15 cellular contexts compared by ENCODE assay signal in the genomic region with DNA sequence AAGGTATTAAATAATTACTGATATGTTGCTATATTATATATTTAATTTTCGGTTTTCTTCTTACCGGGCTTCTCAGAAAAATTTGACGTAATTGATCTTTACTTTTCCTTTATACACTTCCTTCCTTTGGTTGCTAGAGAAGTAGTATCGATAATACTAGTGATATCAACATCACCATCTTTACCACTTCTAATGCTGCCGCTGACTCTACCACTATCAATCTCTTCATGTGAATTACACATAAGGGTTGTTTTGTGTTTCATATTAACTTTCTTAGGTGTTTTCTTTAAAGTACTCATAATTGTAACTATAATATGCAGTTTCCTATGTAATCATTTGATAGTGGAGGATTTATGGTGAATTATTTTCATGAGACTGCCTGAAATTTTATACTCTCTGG. TPM values are rescaled to one million over a fixed set of nuclear protein-coding genes. Genes with fewer than 3 reads are reported as not detected.
A peak's percentile ranks its signal among the peaks of the same experiment; 100 is the strongest.
DNase-seq lines count a peak whose midpoint lies in the region; ATAC-seq lines count a peak whose summit lies in the region.
"Had no signal": no experiment of that assay in that cellular context is flagged by ENCODE, and none has a peak within 500 bp of the region (broad histone marks: within the 10 kb centered on the region; RNA-seq: fewer than 3 reads in every experiment).

No MANE protein-coding gene starts in this region.

- no peaks in the 10 kb centered on the region for H3K36me3 ChIP-seq in KOPT-K1 (ENCODE audit: insufficient read depth, low read length)
- H3K36me3 ChIP-seq: neutrophil had no signal

- ATAC-seq in effector memory CD8-positive, alpha-beta T cell (replicated peaks): peak; percentile 63
- no peak for ATAC-seq in GM19467 (IDR thresholded peaks at IDR 0.05; ENCODE audit: unreplicated experiment)
- no peak for ATAC-seq in HG02884 (IDR thresholded peaks at IDR 0.05; ENCODE audit: unreplicated experiment)
- ATAC-seq in GM19328 (IDR thresholded peaks at IDR 0.05; ENCODE audit: unreplicated experiment): no peak
- ATAC-seq: left lobe of liver, Panc1 had no signal

- H3K27ac ChIP-seq in KOPT-K1 (ENCODE audit: low read depth, low read length, poor library complexity, severe bottlenecking): peak overlapping the region; percentile 75
- H3K27ac ChIP-seq: neutrophil had no signal

- H3K9me3 Mint-ChIP-seq in activated CD4-positive, alpha-beta T cell treated with anti-CD3 and anti-CD28 coated beads, Interleukin-2, amount 10 ng/mL, durations not matched to agents 7 days and 5 days: peaks cover 8% of the 10 kb centered on the region
- H3K9me3 Mint-ChIP-seq in activated CD4-positive, alpha-beta memory T cell treated with anti-CD3 and anti-CD28 coated beads, Interleukin-2, amount 10 ng/mL, durations not matched to agents 7 days and 5 days: peaks cover 4% of the 10 kb centered on the region
- no peaks in the 10 kb centered on the region for H3K9me3 Mint-ChIP-seq in effector memory CD8-positive, alpha-beta T cell

- peak overlapping the region; percentile 65 for H3K4me3 Mint-ChIP-seq in activated CD4-positive, alpha-beta T cell treated with anti-CD3 and anti-CD28 coated beads, Interleukin-2, amount 10 ng/mL, durations not matched to agents 7 days and 5 days
- peak overlapping the region; percentile 69 for H3K4me3 Mint-ChIP-seq in activated CD4-positive, alpha-beta memory T cell treated with anti-CD3 and anti-CD28 coated beads, Interleukin-2, amount 10 ng/mL, durations not matched to agents 7 days and 5 days
- H3K4me3 Mint-ChIP-seq in effector memory CD8-positive, alpha-beta T cell: peak overlapping the region; percentile 38 to 70

- peaks cover 59% of the 10 kb centered on the region for H3K4me1 Mint-ChIP-seq in activated CD4-positive, alpha-beta T cell treated with anti-CD3 and anti-CD28 coated beads, Interleukin-2, amount 10 ng/mL, durations not matched to agents 7 days and 5 days
- peaks cover 59% of the 10 kb centered on the region for H3K4me1 Mint-ChIP-seq in activated CD4-positive, alpha-beta memory T cell treated with anti-CD3 and anti-CD28 coated beads, Interleukin-2, amount 10 ng/mL, durations not matched to agents 7 days and 5 days
- H3K4me1 Mint-ChIP-seq in effector memory CD8-positive, alpha-beta T cell (ENCODE audit: low read depth in 2 of 2): peaks cover 31 to 41% of the 10 kb centered on the region in 2 donors

- H3K36me3 Mint-ChIP-seq in activated CD4-positive, alpha-beta T cell treated with anti-CD3 and anti-CD28 coated beads, Interleukin-2, amount 10 ng/mL, durations not matched to agents 7 days and 5 days (ENCODE audit: low read depth): peaks cover 2% of the 10 kb centered on the region
- H3K36me3 Mint-ChIP-seq in activated CD4-positive, alpha-beta memory T cell treated with anti-CD3 and anti-CD28 coated beads, Interleukin-2, amount 10 ng/mL, durations not matched to agents 7 days and 5 days (ENCODE audit: low read depth): peaks cover 12% of the 10 kb centered on the region
- no peaks in the 10 kb centered on the region for H3K36me3 Mint-ChIP-seq in effector memory CD8-positive, alpha-beta T cell (ENCODE audit: insufficient read depth)

- DNase-seq in activated CD4-positive, alpha-beta T cell treated with anti-CD3 and anti-CD28 coated beads, Interleukin-2, amount 10 ng/mL, durations not matched to agents 7 days and 5 days: peak; percentile 53
- DNase-seq in activated CD4-positive, alpha-beta T cell treated with anti-CD3 and anti-CD28 coated beads, Interleukin-2, amount 50 U/mL, for 48 hours: no peak
- no peak for DNase-seq in activated CD4-positive, alpha-beta memory T cell treated with anti-CD3 and anti-CD28 coated beads, Interleukin-2, amount 10 ng/mL, durations not matched to agents 7 days and 5 days
- DNase-seq in effector memory CD8-positive, alpha-beta T cell: no peak
- DNase-seq: effector CD8-positive, alpha-beta T cell; NCI-H1436 had no signal

- CTCF ChIA-PET in activated CD4-positive, alpha-beta T cell treated with anti-CD3 and anti-CD28 coated beads, Interleukin-2, amount 10 ng/mL, durations not matched to agents 7 days and 5 days (lab: Charles Lee): interaction anchor here (1.3 to 8.3 kb wide), 5 partner anchors 19 to 47 kb away, joined by 6 to 120 read pairs (median 8); no protein-coding TSS in a partner anchor
- CTCF ChIA-PET in activated CD4-positive, alpha-beta memory T cell treated with anti-CD3 and anti-CD28 coated beads, Interleukin-2, amount 10 ng/mL, durations not matched to agents 7 days and 5 days (lab: Charles Lee): interaction anchor here (2.1 to 8.7 kb wide), 3 partner anchors 17 to 54 kb away, joined by 12 to 587 read pairs (median 77); a partner anchor contains a TSS

- peaks cover 3% of the 10 kb centered on the region for H3K27me3 Mint-ChIP-seq in activated CD4-positive, alpha-beta T cell treated with anti-CD3 and anti-CD28 coated beads, Interleukin-2, amount 10 ng/mL, durations not matched to agents 7 days and 5 days
- H3K27me3 Mint-ChIP-seq in activated CD4-positive, alpha-beta memory T cell treated with anti-CD3 and anti-CD28 coated beads, Interleukin-2, amount 10 ng/mL, durations not matched to agents 7 days and 5 days: peaks cover 3% of the 10 kb centered on the region
- peaks cover 0 to 11% of the 10 kb centered on the region in 2 donors for H3K27me3 Mint-ChIP-seq in effector memory CD8-positive, alpha-beta T cell

- H3K27ac Mint-ChIP-seq in activated CD4-positive, alpha-beta T cell treated with anti-CD3 and anti-CD28 coated beads, Interleukin-2, amount 10 ng/mL, durations not matched to agents 7 days and 5 days: peak overlapping the region; percentile 88
- H3K27ac Mint-ChIP-seq in activated CD4-positive, alpha-beta memory T cell treated with anti-CD3 and anti-CD28 coated beads, Interleukin-2, amount 10 ng/mL, durations not matched to agents 7 days and 5 days: peak overlapping the region; percentile 92
- H3K27ac Mint-ChIP-seq in effector memory CD8-positive, alpha-beta T cell: peak overlapping the region; percentile 23 to 72

- POLR2A ChIA-PET in activated CD4-positive, alpha-beta T cell treated with anti-CD3 and anti-CD28 coated beads, Interleukin-2, amount 10 ng/mL, durations not matched to agents 7 days and 5 days (lab: Charles Lee): interaction anchor here (0.5 to 4.8 kb wide), 3 partner anchors 39 to 125 kb away, joined by 3 to 125 read pairs (median 7); a partner anchor contains a TSS
- POLR2A ChIA-PET in activated CD4-positive, alpha-beta memory T cell treated with anti-CD3 and anti-CD28 coated beads, Interleukin-2, amount 10 ng/mL, durations not matched to agents 7 days and 5 days (lab: Charles Lee): interaction anchor here (0.9 to 8.8 kb wide), 9 partner anchors 42 to 181 kb away, joined by 3 to 812 read pairs (median 5); a partner anchor contains a TSS

- no peaks in the 10 kb centered on the region for H3K9me3 ChIP-seq in KOPT-K1 (ENCODE audit: insufficient read depth, low read length, poor library complexity, severe bottlenecking)
- H3K9me3 ChIP-seq: neutrophil had no signal

RNA-seq across cellular contexts. Expression of a gene that starts 30.9 kb away (rescaled TPM):
- total RNA-seq in activated CD4-positive, alpha-beta T cell treated with anti-CD3 and anti-CD28 coated beads, Interleukin-2, amount 10 ng/mL, durations not matched to agents 7 days and 5 days: under 1 TPM; 0.19 to 0.20 TPM
- total RNA-seq in activated CD4-positive, alpha-beta memory T cell treated with anti-CD3 and anti-CD28 coated beads, Interleukin-2, amount 10 ng/mL, durations not matched to agents 7 days and 5 days: under 1 TPM; 0.38 to 0.48 TPM
- total RNA-seq: left lobe of liver, LHCN-M2, SK-MEL-5 had no signal

RNA-seq across cellular contexts. Expression of a gene that starts 35.6 kb away (rescaled TPM):
- total RNA-seq in activated CD4-positive, alpha-beta T cell treated with anti-CD3 and anti-CD28 coated beads, Interleukin-2, amount 10 ng/mL, durations not matched to agents 7 days and 5 days: 10 to 100 TPM; 71.6 to 82.4 TPM
- total RNA-seq in activated CD4-positive, alpha-beta memory T cell treated with anti-CD3 and anti-CD28 coated beads, Interleukin-2, amount 10 ng/mL, durations not matched to agents 7 days and 5 days: 100 to 1,000 TPM; 196 to 197 TPM
- total RNA-seq: LHCN-M2, SK-MEL-5 had no signal
